Comparison of ENCODE assay signal across 1 cellular context in genomic region chr14:95315579-95315978, GRCh38.
TF ChIP-seq lines count a peak whose summit lies in the region.

No MANE protein-coding gene starts in this region.

TF ChIP-seq in IMR-90, 13 proteins besides CTCF, POLR2A, EP300 and RAD21 (continued from another document):
- TF ChIP-seq MXI1 (IDR thresholded peaks at IDR 0.05; ENCODE audit: borderline replicate concordance, low read depth, low read length) (no peak), USF2 (IDR thresholded peaks at IDR 0.05; ENCODE audit: low read depth, low read length) (no peak), SMC3 (IDR thresholded peaks at IDR 0.05; ENCODE audit: low read depth, low read length) (no peak), MAZ (IDR thresholded peaks at IDR 0.05; ENCODE audit: borderline replicate concordance, low read depth, low read length) (no peak), NFE2L2 (IDR thresholded peaks at IDR 0.05; ENCODE audit: low read depth, low read length) (no peak), FOS (IDR thresholded peaks at IDR 0.05; ENCODE audit: low read depth, low read length) (no peak), BHLHE40 (IDR thresholded peaks at IDR 0.05; ENCODE audit: low read depth, low read length) (no peak), RFX5 (IDR thresholded peaks at IDR 0.05; ENCODE audit: low read depth, low read length) (no peak)
